ENCODE assay signal across 17 cellular contexts in the genomic region with DNA sequence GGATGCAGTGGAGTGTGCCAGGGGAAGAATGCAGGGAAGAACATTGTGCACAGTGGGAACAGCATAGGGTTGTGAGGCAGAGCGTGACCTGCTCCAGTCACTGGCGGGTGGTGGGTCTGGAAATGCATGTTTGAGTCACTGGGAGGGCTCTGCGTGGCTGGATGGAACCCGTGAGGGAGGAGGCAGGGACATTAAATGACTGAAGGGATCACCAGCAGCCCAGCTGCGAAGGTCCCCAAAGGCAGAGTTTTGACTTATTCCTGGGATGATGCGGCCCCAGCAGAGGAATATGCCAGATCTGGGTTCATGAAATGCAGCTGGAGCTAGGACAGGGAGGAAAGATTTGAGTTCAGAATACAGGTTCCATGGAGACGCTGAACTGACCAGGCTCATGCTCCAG.
"Had no signal": no experiment of that assay in that cellular context is flagged by ENCODE, and none has a peak within 500 bp of the region (broad histone marks: within the 10 kb centered on the region; RNA-seq: fewer than 3 reads in every experiment).

No MANE protein-coding gene starts in this region.

- H3K4me3 Mint-ChIP-seq: activated naive CD8-positive, alpha-beta T cell treated with anti-CD3 and anti-CD28 coated beads for 36 hours; brain; natural killer cell had no signal

- H3K27me3 ChIP-seq: colonic mucosa, testis had no signal

- H3K27ac ChIP-seq: colonic mucosa, skin epidermis, stomach, testis, WERI-Rb-1 had no signal

- ATAC-seq: heart left ventricle, natural killer cell had no signal

- H3K36me3 Mint-ChIP-seq: activated naive CD8-positive, alpha-beta T cell treated with anti-CD3 and anti-CD28 coated beads for 36 hours; brain; natural killer cell had no signal

- H3K27ac Mint-ChIP-seq: activated naive CD8-positive, alpha-beta T cell treated with anti-CD3 and anti-CD28 coated beads for 36 hours; brain; natural killer cell had no signal

- H3K36me3 ChIP-seq: colonic mucosa, heart left ventricle, stomach, WERI-Rb-1 had no signal

- DNase-seq: activated CD4-positive, alpha-beta T cell treated with anti-CD3 and anti-CD28 coated beads for 1 hour; activated CD4-positive, alpha-beta T cell treated with anti-CD3 and anti-CD28 coated beads, Interleukin-2, amount 50 U/mL, for 48 hours; activated naive CD8-positive, alpha-beta T cell treated with anti-CD3 and anti-CD28 coated beads for 36 hours; central memory CD4-positive, alpha-beta T cell; colonic mucosa; erythroblast; foreskin melanocyte; mesendoderm; natural killer cell; retina; stimulated activated CD4-positive, alpha-beta T cell treated with anti-CD3 and anti-CD28 coated beads, Interleukin-4, amount 100 ng/mL, for 1 hour; stomach; testis; WERI-Rb-1 had no signal

- H3K9me3 Mint-ChIP-seq: activated naive CD8-positive, alpha-beta T cell treated with anti-CD3 and anti-CD28 coated beads for 36 hours; brain; natural killer cell had no signal

- H3K4me3 ChIP-seq: colonic mucosa, heart left ventricle, skin epidermis, stomach, testis had no signal

- H3K9me3 ChIP-seq: colonic mucosa, heart left ventricle, stomach, testis had no signal

- H3K4me1 ChIP-seq: colonic mucosa had no signal

- H3K4me1 Mint-ChIP-seq: brain had no signal
